1 cellular context compared by ENCODE assay signal in genomic region chr2:109129356-109129920, GRCh38.
TF ChIP-seq lines count a peak whose summit lies in the region.

No MANE protein-coding gene starts in this region.

TF ChIP-seq in H1, 55 proteins besides CTCF, POLR2A, EP300 and RAD21:
- TF ChIP-seq SP2 (IDR thresholded peaks at IDR 0.05; ENCODE audit: low read length), result no peak
- TF ChIP-seq RBBP5 (IDR thresholded peaks at IDR 0.05; ENCODE audit: borderline replicate concordance, low read depth, low read length), result 0 out of 2 replicates have a peak, but pooled peaks have one; percentile 25
- no peak; the same call in 1 of the 2 replicates for TF ChIP-seq MAX (IDR thresholded peaks at IDR 0.05)
- no peak for TF ChIP-seq SIX5 (IDR thresholded peaks at IDR 0.05; ENCODE audit: low read depth, low read length)
- TF ChIP-seq SUZ12 (IDR thresholded peaks at IDR 0.05; ENCODE audit: low read length), result peak; percentile 96
- TF ChIP-seq, protein P1, sequence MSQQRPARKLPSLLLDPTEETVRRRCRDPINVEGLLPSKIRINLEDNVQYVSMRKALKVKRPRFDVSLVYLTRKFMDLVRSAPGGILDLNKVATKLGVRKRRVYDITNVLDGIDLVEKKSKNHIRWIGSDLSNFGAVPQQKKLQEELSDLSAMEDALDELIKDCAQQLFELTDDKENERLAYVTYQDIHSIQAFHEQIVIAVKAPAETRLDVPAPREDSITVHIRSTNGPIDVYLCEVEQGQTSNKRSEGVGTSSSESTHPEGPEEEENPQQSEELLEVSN (IDR thresholded peaks at IDR 0.05), result 0 out of 2 replicates have a peak, but pooled peaks have one; percentile 32
- no peak for TF ChIP-seq HDAC2 (IDR thresholded peaks at IDR 0.05; ENCODE audit: borderline replicate concordance in 1 of 2, low read depth in 2 of 2, low read length in 2 of 2)
- peak; percentile 91 for TF ChIP-seq EZH2 (IDR thresholded peaks at IDR 0.05; ENCODE audit: low read depth, low read length, severe bottlenecking)
- TF ChIP-seq KDM4A (IDR thresholded peaks at IDR 0.05; ENCODE audit: low read depth, low read length, severe bottlenecking), result peak; percentile 40
TF ChIP-seq in H1: peak in this region for 5.
